9 cellular contexts compared by ENCODE assay signal in genomic region chr4:57109530-57109846, GRCh38. TPM values are rescaled to one million over a fixed set of nuclear protein-coding genes. Genes with fewer than 3 reads are reported as not detected.
A peak's percentile ranks its signal among the peaks of the same experiment; 100 is the strongest.
DNase-seq lines count a peak whose midpoint lies in the region; ATAC-seq, FAIRE-seq and TF ChIP-seq lines count a peak whose summit lies in the region.
"Had no signal": no experiment of that assay in that cellular context is flagged by ENCODE, and none has a peak within 500 bp of the region (broad histone marks: within the 10 kb centered on the region; RNA-seq: fewer than 3 reads in every experiment).

No MANE protein-coding gene starts in this region.

- TF ChIP-seq RAD21 in A549 (conservative IDR thresholded peaks at IDR 0.05 in 1 of 2, IDR thresholded peaks at IDR 0.05 in 1 of 2) = no peak

- peak overlapping the region; percentile 62 for H3K4me2 ChIP-seq in A549
- H3K4me2 ChIP-seq in Karpas-422 (ENCODE audit: low read depth, low read length, poor library complexity, severe bottlenecking) = no peak overlapping the region

- DNase-seq in A549 (ENCODE audit: low read depth in 1 of 2, low spot score in 1 of 2) = no peak
- peak; percentile 16 for DNase-seq in M059J (ENCODE audit: low read depth)
- no peak for DNase-seq in NCI-H526 treated with DMSO at 0.1 percent for 48 hours (lab: John Stamatoyannopoulos, UW)
- no peak for DNase-seq in Karpas-422
- no peak for DNase-seq in MV-4-11 (lab: John Stamatoyannopoulos, UW)
- DNase-seq in SHP77 treated with DMSO at 0.1 percent for 48 hours (lab: John Stamatoyannopoulos, UW) = no peak

- H3K4me3 ChIP-seq in A549 (peak overlapping the region; percentile 86), ectodermal cell (ENCODE audit: insufficient read depth, low read depth, low read length) (peak overlapping the region; percentile 45), muscle layer of duodenum (ENCODE audit: low read depth in 1 of 2, low read length in 2 of 2) (peak overlapping the region; percentile 69 to 89), Karpas-422 (ENCODE audit: low read length) (no peak overlapping the region)

- no peak for TF ChIP-seq CTCF in A549 (IDR thresholded peaks at IDR 0.05)

- H3K9me3 ChIP-seq in A549 (0 out of 3 replicates have a peak, but pooled peaks cover 4% of the 10 kb centered on the region), ectodermal cell (ENCODE audit: control insufficient read depth, low read length) (no peaks in the 10 kb centered on the region), muscle layer of duodenum (ENCODE audit: control insufficient read depth in 1 of 2, low read length in 2 of 2) (no peaks in the 10 kb centered on the region), Karpas-422 (ENCODE audit: low read length) (no peaks in the 10 kb centered on the region)

- H3K79me2 ChIP-seq in Karpas-422 (ENCODE audit: low read length) = no peaks in the 10 kb centered on the region

- H3K36me3 ChIP-seq in ectodermal cell (ENCODE audit: control insufficient read depth, insufficient read depth, low read length) (no peaks in the 10 kb centered on the region), muscle layer of duodenum (ENCODE audit: control insufficient read depth in 1 of 2, insufficient read depth in 2 of 2, low read length in 2 of 2) (no peaks in the 10 kb centered on the region), Karpas-422 (ENCODE audit: insufficient read depth, low read length) (no peaks in the 10 kb centered on the region)

- H2AFZ ChIP-seq in Karpas-422 (ENCODE audit: low read length) = no peak overlapping the region

- POLR2A ChIA-PET in A549 (lab: Yijun Ruan, JAX) = no interaction called here

- no peak for TF ChIP-seq EP300 in A549 (IDR thresholded peaks at IDR 0.05)

- H3K27ac ChIP-seq in A549 (peak overlapping the region; percentile 81 to 95), ectodermal cell (ENCODE audit: insufficient read depth, low read depth, low read length, poor library complexity, severe bottlenecking) (no peak overlapping the region), muscle layer of duodenum (ENCODE audit: low read length) (peak overlapping the region; percentile 61), Karpas-422 (ENCODE audit: low read length) (no peak overlapping the region)

- H3K4me1 ChIP-seq in A549 = peaks cover 26% of the 10 kb centered on the region
- H3K4me1 ChIP-seq in ectodermal cell (ENCODE audit: control insufficient read depth, insufficient read depth, low read length) = peaks cover 10% of the 10 kb centered on the region
- H3K4me1 ChIP-seq in muscle layer of duodenum (ENCODE audit: control insufficient read depth in 1 of 2, insufficient read depth in 2 of 2, low read length in 2 of 2) = peaks cover 0 to 14% of the 10 kb centered on the region in 2 donors
- H3K4me1 ChIP-seq in Karpas-422 (ENCODE audit: low read length) = no peaks in the 10 kb centered on the region

- CTCF ChIA-PET in A549 (lab: Yijun Ruan, JAX) = interaction anchor here (1.9 kb wide), 1 partner anchor 69 kb away, joined by 3 read pairs; no protein-coding TSS in a partner anchor

- no peak for FAIRE-seq in A549 (lab: Jason Lieb, UNC)
- FAIRE-seq: K562 had no signal

- H3K27me3 ChIP-seq in ectodermal cell (ENCODE audit: control insufficient read depth, insufficient read depth, low read length, poor library complexity, severe bottlenecking) (peaks cover 43% of the 10 kb centered on the region), muscle layer of duodenum (ENCODE audit: low read depth, low read length) (no peaks in the 10 kb centered on the region), Karpas-422 (ENCODE audit: low read length) (no peaks in the 10 kb centered on the region)

- no peak for TF ChIP-seq POLR2A in A549 (IDR thresholded peaks at IDR 0.05; ENCODE audit: low read length)

- no peak overlapping the region for H3K9ac ChIP-seq in Karpas-422 (ENCODE audit: low read length)

- H4K20me1 ChIP-seq in Karpas-422 (ENCODE audit: insufficient read depth, low read depth, low read length) = no peaks in the 10 kb centered on the region

- no peaks in the 10 kb centered on the region for H3K9me2 ChIP-seq in Karpas-422 (replicated peaks; ENCODE audit: insufficient read depth, low read length)

- peak in 1 of 2 experiments; percentile 7; a peak in 2 of 6 replicates for ATAC-seq in A549

- WGBS in A549 (ENCODE audit: missing lambda C conversion rate) = 32% methylated on average over 5 of the region's 27 CpGs
- 22 to 23% methylated on average over 27 of the region's 27 CpGs for WGBS in ectodermal cell, 2 experiments

TF ChIP-seq in A549, 52 proteins besides CTCF, POLR2A, EP300 and RAD21:
- TF ChIP-seq ATOH8 (CRISPR knock-in tag; IDR thresholded peaks at IDR 0.05; ENCODE audit: low read depth) (no peak), BCL3 (IDR thresholded peaks at IDR 0.05) (no peak), KDM1A (IDR thresholded peaks at IDR 0.05; ENCODE audit: low read depth) (no peak), RARB (CRISPR knock-in tag; IDR thresholded peaks at IDR 0.05) (no peak), FOXS1 (CRISPR knock-in tag; IDR thresholded peaks at IDR 0.05) (no peak), HES2 (IDR thresholded peaks at IDR 0.05) (no peak), NPAS2 (CRISPR knock-in tag; IDR thresholded peaks at IDR 0.05; ENCODE audit: borderline replicate concordance) (no peak), REST (IDR thresholded peaks at IDR 0.05) (no peak), TP53 (CRISPR knock-in tag; IDR thresholded peaks at IDR 0.05) (no peak)

RNA-seq across cellular contexts. Expression of gene IGFBP7, which starts 0.7 kb away (rescaled TPM):
- polyA plus RNA-seq in A549 (2011; rRNA removed) (120 and 133 TPM in 2 replicates), A549 (2017; fragmentation: RNase III; extraction: RNeasy Plus Mini Kit Qiagen cat#74134 plus additional on column Dnase treatment) (177 to 255 TPM (median 227 TPM) in 3 replicates)
- polyA plus RNA-seq in A549 (2012; cell fraction: cytosol; rRNA removed) = 149 and 189 TPM in 2 replicates
- 215 and 294 TPM in 2 replicates for polyA plus RNA-seq in A549 (2012; cell fraction: nucleus; rRNA removed)
- polyA minus RNA-seq in A549 (2011; rRNA and poly(A)+ RNA removed) = 26.4 and 27.2 TPM in 2 replicates
- 127 and 145 TPM in 2 replicates for total RNA-seq in M059J (2014; rRNA removed; shearing (Covaris generic))
- polyA plus RNA-seq in ectodermal cell (2013, experiment 1 of 4) = 3.0 TPM
- 3.3 TPM for polyA plus RNA-seq in ectodermal cell (2013, experiment 2 of 4)
- 5.1 TPM for polyA plus RNA-seq in ectodermal cell (2013, experiment 3 of 4)
- polyA plus RNA-seq in ectodermal cell (2013, experiment 4 of 4) = 6.7 TPM
- not detected in 2 replicates for total RNA-seq in Karpas-422 (2014; rRNA removed; shearing (Covaris generic); ENCODE audit: low replicate concordance)

Comparison
In these comparisons a context has a peak if more than half of its experiments do, and no peak if none do; other contexts are left out.
1. H3K27ac ChIP-seq: peak in A549 (2 of 2) and muscle layer of duodenum (single experiment); none in ectodermal cell (single experiment) and Karpas-422 (single experiment).
2. RNA of gene IGFBP7, which starts 0.7 kb away (total RNA-seq): 127 to 145 TPM in M059J; not detected in Karpas-422; every median in the first group is over 100 times any median in the second.